ENCODE assay signal across 8 cellular contexts in the genomic region with DNA sequence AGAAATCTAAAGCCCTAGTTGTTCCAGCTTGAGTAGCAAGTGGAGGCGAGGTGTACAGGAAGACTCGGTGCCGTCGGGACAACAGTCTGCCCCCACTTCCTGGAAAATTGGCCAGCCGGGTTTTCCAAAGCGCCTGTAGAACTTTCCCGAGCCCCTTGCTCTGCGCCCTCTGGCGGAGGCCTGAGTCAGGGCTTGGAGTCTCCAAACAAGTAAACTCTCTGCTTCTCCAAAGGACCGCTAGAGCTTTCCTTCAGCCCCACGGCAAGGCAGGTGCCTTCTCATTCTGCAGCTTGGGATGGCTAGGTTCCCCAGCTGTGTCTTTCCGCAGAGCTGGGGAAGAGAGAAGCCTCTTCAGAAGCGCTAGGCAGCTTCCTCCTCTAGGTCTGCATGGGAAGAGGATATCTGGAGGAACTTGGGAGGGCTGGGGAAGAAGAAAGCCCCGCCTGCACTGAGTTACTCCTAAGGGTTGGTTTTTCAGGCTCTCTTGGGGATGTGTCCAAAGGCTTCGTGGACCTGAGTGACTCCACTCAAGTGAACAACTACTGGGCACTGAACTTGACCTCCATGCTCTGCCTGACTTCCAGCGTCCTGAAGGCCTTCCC. TPM values are rescaled to one million over a fixed set of nuclear protein-coding genes. Genes with fewer than 3 reads are reported as not detected.
DNase-seq lines count a peak whose midpoint lies in the region; ATAC-seq, FAIRE-seq and TF ChIP-seq lines count a peak whose summit lies in the region.

No MANE protein-coding gene starts in this region.

- peak overlapping the region; percentile 68 for H3K9ac ChIP-seq in astrocyte (ENCODE audit: low read length)

- ATAC-seq in HG02610 (IDR thresholded peaks at IDR 0.05; ENCODE audit: unreplicated experiment): peak; percentile 28
- ATAC-seq in GM19328 (IDR thresholded peaks at IDR 0.05; ENCODE audit: unreplicated experiment): no peak

- H3K4me3 Mint-ChIP-seq in astrocyte (ENCODE audit: unreplicated experiment): peak overlapping the region; percentile 81

- H3K27ac ChIP-seq in astrocyte (ENCODE audit: low read depth, low read length): no peak overlapping the region
- peak overlapping the region; percentile 85 to 95 for H3K27ac ChIP-seq in right atrium auricular region

- TF ChIP-seq CTCF in GM06990 (IDR thresholded peaks at IDR 0.05; ENCODE audit: insufficient read depth, low read length, poor library complexity, severe bottlenecking): peak; percentile 99
- TF ChIP-seq CTCF in astrocyte (IDR thresholded peaks at IDR 0.05; ENCODE audit: insufficient read depth, low read depth, low read length): peak; percentile 96
- TF ChIP-seq CTCF in right atrium auricular region (IDR thresholded peaks at IDR 0.05): peak; percentile 88 to 90

- H4K20me1 ChIP-seq in astrocyte (ENCODE audit: insufficient read depth, low read length): peaks cover 12% of the 10 kb centered on the region

- peaks cover 19% of the 10 kb centered on the region for H3K36me3 Mint-ChIP-seq in astrocyte (ENCODE audit: low read depth, unreplicated experiment)

- H3K9me3 ChIP-seq in astrocyte (ENCODE audit: insufficient read depth, low read depth, low read length) (no peaks in the 10 kb centered on the region), right atrium auricular region (no peaks in the 10 kb centered on the region)

- peak overlapping the region; percentile 99 for H3K4me2 ChIP-seq in astrocyte (ENCODE audit: low read length)

- no peaks in the 10 kb centered on the region for H3K9me3 Mint-ChIP-seq in astrocyte (ENCODE audit: unreplicated experiment)

- no peak for FAIRE-seq in astrocyte (lab: Jason Lieb, UNC)

- H3K4me1 ChIP-seq in astrocyte (ENCODE audit: insufficient read depth, low read length) (peaks cover 6% of the 10 kb centered on the region), right atrium auricular region (peaks cover 0 to 29% of the 10 kb centered on the region in 2 donors)

- no peaks in the 10 kb centered on the region for H3K27me3 ChIP-seq in GM06990 (replicated peaks; ENCODE audit: control insufficient read depth, insufficient read depth, low read length)
- H3K27me3 ChIP-seq in astrocyte (ENCODE audit: insufficient read depth, low read length): peaks cover 7% of the 10 kb centered on the region
- H3K27me3 ChIP-seq in right atrium auricular region: no peaks in the 10 kb centered on the region

- no peak overlapping the region for H3K27ac Mint-ChIP-seq in astrocyte (ENCODE audit: unreplicated experiment)

- H3K79me2 ChIP-seq in astrocyte (ENCODE audit: insufficient read depth, low read length): no peaks in the 10 kb centered on the region

- peaks cover 3% of the 10 kb centered on the region for H3K4me1 Mint-ChIP-seq in astrocyte (ENCODE audit: low read depth, unreplicated experiment)

- peak overlapping the region; percentile 97 for H2AFZ ChIP-seq in astrocyte (ENCODE audit: low read depth, low read length)

- H3K36me3 ChIP-seq in GM06990 (ENCODE audit: control insufficient read depth, insufficient read depth, low read length) (no peaks in the 10 kb centered on the region), astrocyte (ENCODE audit: insufficient read depth, low read length) (no peaks in the 10 kb centered on the region), right atrium auricular region (peaks cover 12% of the 10 kb centered on the region)

- DNase-seq in GM06990 (ENCODE audit: extremely low read depth, insufficient read length): peak; percentile 49
- peak; percentile 82 for DNase-seq in NCI-H1092 (lab: John Stamatoyannopoulos, UW)
- DNase-seq in SKM-1 (lab: John Stamatoyannopoulos, UW; ENCODE audit: unreplicated experiment): peak; percentile 53
- DNase-seq in astrocyte (ENCODE audit: low read depth): peak; percentile 70
- peak; percentile 93 for DNase-seq in right atrium auricular region (ENCODE audit: low spot score)
- peak; percentile 73 to 98 (median 88) for DNase-seq in posterior cingulate gyrus

- peaks cover 19% of the 10 kb centered on the region for H3K27me3 Mint-ChIP-seq in astrocyte (ENCODE audit: low read depth, unreplicated experiment)

- H3K4me3 ChIP-seq in GM06990 (replicated peaks; ENCODE audit: low read depth, low read length) (peak overlapping the region; percentile 62), astrocyte (ENCODE audit: insufficient read depth, low read depth, low read length) (peak overlapping the region; percentile 64), right atrium auricular region (peak overlapping the region; percentile 56 to 81)

- intact Hi-C loops in posterior cingulate gyrus (cut with DNase I): loop anchor here (10.0 kb wide), 1 partner anchor 1343 kb away; no protein-coding TSS in a partner anchor

RNA-seq across cellular contexts. Expression of a gene that starts 0.7 kb away (rescaled TPM):
- total RNA-seq in astrocyte (23.6 TPM in 2 replicates), right atrium auricular region (10 to 100 TPM; 34.5 to 47.8 TPM)

RNA-seq across cellular contexts. Expression of a gene that starts 29.4 kb away (rescaled TPM):
- total RNA-seq in astrocyte (0.48 TPM in 1 of 2 replicates, not detected in the other), right atrium auricular region (under 1 TPM in 1 of 2 donors, not detected in 1; 0.31 TPM)
